Comparison of ENCODE assay signal across 13 cellular contexts in the genomic region with DNA sequence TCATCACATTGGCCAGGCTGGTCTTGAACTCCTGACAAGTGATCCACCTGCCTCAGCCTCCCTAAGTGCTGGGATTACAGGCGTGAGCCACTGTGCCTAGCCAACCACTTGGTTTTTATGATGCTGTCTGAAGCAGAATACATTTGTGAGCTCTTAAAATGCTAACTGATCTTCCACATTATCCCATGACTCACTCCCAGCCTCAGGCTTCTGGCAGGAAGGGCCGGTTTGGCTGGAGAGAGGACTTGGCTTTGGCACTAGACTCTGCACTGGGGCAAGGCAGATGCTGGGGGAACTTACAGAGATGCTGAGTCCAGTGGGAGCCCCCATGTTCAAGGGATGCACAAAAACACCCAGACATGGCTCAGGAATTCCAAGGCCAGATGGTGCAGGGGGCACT. TPM values are rescaled to one million over a fixed set of nuclear protein-coding genes. Genes with fewer than 3 reads are reported as not detected.
DNase-seq lines count a peak whose midpoint lies in the region; ATAC-seq and TF ChIP-seq lines count a peak whose summit lies in the region.
"Had no signal": no experiment of that assay in that cellular context is flagged by ENCODE, and none has a peak within 500 bp of the region (broad histone marks: within the 10 kb centered on the region; RNA-seq: fewer than 3 reads in every experiment).

No MANE protein-coding gene starts in this region.

- WGBS in adrenal gland, 4 donors = 48 to 60% (median 57%) methylated on average over 2 of the region's 2 CpGs
- 65 to 85% methylated on average over 2 of the region's 2 CpGs for whole genome bisulfite sequencing in upper lobe of left lung, 2 donors

- H3K9me3 ChIP-seq in right atrium auricular region (no peaks in the 10 kb centered on the region), adrenal gland (replicated peaks in 1 of 3) (no peaks in the 10 kb centered on the region), upper lobe of left lung (no peaks in the 10 kb centered on the region)
- H3K9me3 ChIP-seq: pancreas had no signal

- H3K4me1 Mint-ChIP-seq in activated CD4-positive, alpha-beta memory T cell treated with anti-CD3 and anti-CD28 coated beads for 36 hours (ENCODE audit: low read depth) = no peaks in the 10 kb centered on the region
- H3K4me1 Mint-ChIP-seq: stimulated activated naive CD8-positive, alpha-beta T cell treated with anti-CD3 and anti-CD28 coated beads, Interleukin-15, amount 100 ng/mL, for 72 hours had no signal

- H3K4me3 Mint-ChIP-seq in activated CD4-positive, alpha-beta memory T cell treated with anti-CD3 and anti-CD28 coated beads for 36 hours = no peak overlapping the region
- H3K4me3 Mint-ChIP-seq: central memory CD8-positive, alpha-beta T cell; stimulated activated naive CD8-positive, alpha-beta T cell treated with anti-CD3 and anti-CD28 coated beads, Interleukin-15, amount 100 ng/mL, for 72 hours had no signal

- H3K27me3 ChIP-seq in right atrium auricular region (no peaks in the 10 kb centered on the region), adrenal gland (no peaks in the 10 kb centered on the region), upper lobe of left lung (no peaks in the 10 kb centered on the region)
- H3K27me3 ChIP-seq: pancreas had no signal

- no peak overlapping the region for H3K27ac ChIP-seq in right atrium auricular region
- H3K27ac ChIP-seq in adrenal gland = no peak overlapping the region
- H3K27ac ChIP-seq in upper lobe of left lung = no peak overlapping the region
- H3K27ac ChIP-seq: 22Rv1, pancreas had no signal

- peaks cover 3% of the 10 kb centered on the region for H3K9me3 Mint-ChIP-seq in activated CD4-positive, alpha-beta memory T cell treated with anti-CD3 and anti-CD28 coated beads for 36 hours
- H3K9me3 Mint-ChIP-seq: central memory CD8-positive, alpha-beta T cell; stimulated activated naive CD8-positive, alpha-beta T cell treated with anti-CD3 and anti-CD28 coated beads, Interleukin-15, amount 100 ng/mL, for 72 hours had no signal

- TF ChIP-seq EP300 in upper lobe of left lung (IDR thresholded peaks at IDR 0.05) = no peak

- H3K36me3 ChIP-seq in right atrium auricular region (no peaks in the 10 kb centered on the region), adrenal gland (replicated peaks in 1 of 2) (no peaks in the 10 kb centered on the region), upper lobe of left lung (no peaks in the 10 kb centered on the region)
- H3K36me3 ChIP-seq: pancreas had no signal

- POLR2A ChIA-PET in activated CD4-positive, alpha-beta memory T cell treated with anti-CD3 and anti-CD28 coated beads for 36 hours (lab: Charles Lee) = no interaction called here

- TF ChIP-seq CTCF in right atrium auricular region (IDR thresholded peaks at IDR 0.05) (no peak), adrenal gland (IDR thresholded peaks at IDR 0.05) (no peak), upper lobe of left lung (IDR thresholded peaks at IDR 0.05) (no peak)

- H3K4me3 ChIP-seq in right atrium auricular region = no peak overlapping the region
- no peak overlapping the region for H3K4me3 ChIP-seq in adrenal gland
- H3K4me3 ChIP-seq in upper lobe of left lung = no peak overlapping the region
- H3K4me3 ChIP-seq: pancreas had no signal

- H3K36me3 Mint-ChIP-seq in activated CD4-positive, alpha-beta memory T cell treated with anti-CD3 and anti-CD28 coated beads for 36 hours = no peaks in the 10 kb centered on the region

- CTCF ChIA-PET in activated CD4-positive, alpha-beta memory T cell treated with anti-CD3 and anti-CD28 coated beads for 36 hours (lab: Charles Lee) = no interaction called here

- H3K4me1 ChIP-seq in right atrium auricular region (no peaks in the 10 kb centered on the region), adrenal gland (replicated peaks in 1 of 2) (no peaks in the 10 kb centered on the region), upper lobe of left lung (no peaks in the 10 kb centered on the region)
- H3K4me1 ChIP-seq: pancreas had no signal

- DNase-seq in left ventricle myocardium superior (no peak), right atrium auricular region (ENCODE audit: low spot score) (no peak), adrenal gland (peak in 6 of 7 donors; percentile 22 to 62 (median 43)), fibroblast of the conjunctiva (ENCODE audit: low read depth) (peak; percentile 43), upper lobe of left lung (no peak), GOT3 (lab: John Stamatoyannopoulos, UW) (no peak)
- no peak for DNase-seq in activated CD4-positive, alpha-beta memory T cell treated with anti-CD3 and anti-CD28 coated beads for 36 hours
- DNase-seq: pancreas; stimulated activated CD4-positive, alpha-beta T cell treated with anti-CD3 and anti-CD28 coated beads, Interleukin-2, amount 100 ng/mL, for 48 hours; stimulated activated naive CD8-positive, alpha-beta T cell treated with anti-CD3 and anti-CD28 coated beads, Interleukin-15, amount 100 ng/mL, for 72 hours had no signal

- TF ChIP-seq POLR2A in adrenal gland (IDR thresholded peaks at IDR 0.05) = no peak
- TF ChIP-seq POLR2A in upper lobe of left lung (IDR thresholded peaks at IDR 0.05) = no peak

- H3K27ac Mint-ChIP-seq in activated CD4-positive, alpha-beta memory T cell treated with anti-CD3 and anti-CD28 coated beads for 36 hours = no peak overlapping the region
- H3K27ac Mint-ChIP-seq: stimulated activated naive CD8-positive, alpha-beta T cell treated with anti-CD3 and anti-CD28 coated beads, Interleukin-15, amount 100 ng/mL, for 72 hours had no signal

- H3K27me3 Mint-ChIP-seq in activated CD4-positive, alpha-beta memory T cell treated with anti-CD3 and anti-CD28 coated beads for 36 hours = peaks cover 5% of the 10 kb centered on the region
- H3K27me3 Mint-ChIP-seq: stimulated activated naive CD8-positive, alpha-beta T cell treated with anti-CD3 and anti-CD28 coated beads, Interleukin-15, amount 100 ng/mL, for 72 hours had no signal

- intact Hi-C loops in left ventricle myocardium superior (cut with micrococcal nuclease) = no loop called here
- intact Hi-C loops in adrenal gland (cut with DNase I) = no loop called here
- intact Hi-C loops in activated CD4-positive, alpha-beta memory T cell treated with anti-CD3 and anti-CD28 coated beads for 36 hours (cut with micrococcal nuclease) = no loop called here

- ATAC-seq in left ventricle myocardium superior (peak; percentile 22), upper lobe of left lung (ENCODE audit: low FRiP score in 2 of 2) (peak; percentile 43 to 75), GM18498 (IDR thresholded peaks at IDR 0.05; ENCODE audit: unreplicated experiment) (no peak)
- ATAC-seq: stimulated activated naive CD8-positive, alpha-beta T cell treated with anti-CD3 and anti-CD28 coated beads, Interleukin-15, amount 100 ng/mL, for 72 hours had no signal

RNA-seq across cellular contexts. Expression of a gene that starts 40.5 kb away (rescaled TPM):
- total RNA-seq in left ventricle myocardium superior (8.3 TPM), right atrium auricular region (10 to 100 TPM; 27.2 to 34.5 TPM), adrenal gland (10 to 100 TPM; 17.9 to 26.9 (median 22.7) TPM), upper lobe of left lung (10 to 100 TPM; 27.3 to 57.3 (median 33.4) TPM)
- polyA plus RNA-seq in adrenal gland = 10 to 100 TPM; 10.6 to 13.7 (median 10.6) TPM
- total RNA-seq in activated CD4-positive, alpha-beta memory T cell treated with anti-CD3 and anti-CD28 coated beads for 36 hours = under 1 TPM; 0.10 to 0.46 TPM

Comparison
In these comparisons a context has a peak if more than half of its experiments do, and no peak if none do; other contexts are left out.
1. DNase-seq: peak in adrenal gland (6 of 7) and fibroblast of the conjunctiva (single experiment); none in left ventricle myocardium superior (single experiment), right atrium auricular region (single experiment), upper lobe of left lung (0 of 2), GOT3 (single experiment) and activated CD4-positive, alpha-beta memory T cell treated with anti-CD3 and anti-CD28 coated beads for 36 hours (single experiment).